ENCODE assay signal across 19 cellular contexts in genomic region chr18:48594725-48595124, GRCh38.
"Had no signal": no experiment of that assay in that cellular context is flagged by ENCODE, and none has a peak within 500 bp of the region (broad histone marks: within the 10 kb centered on the region; RNA-seq: fewer than 3 reads in every experiment).

No MANE protein-coding gene starts in this region.

- H3K4me3 Mint-ChIP-seq: activated CD4-positive, alpha-beta T cell treated with anti-CD3 and anti-CD28 coated beads, Interleukin-2, amount 10 ng/mL, durations not matched to agents 7 days and 5 days; activated naive CD4-positive, alpha-beta T cell treated with anti-CD3 and anti-CD28 coated beads for 36 hours; activated T-helper 17 cell treated with anti-CD3 and anti-CD28 coated beads, Interleukin-2, amount 50 U/mL, for 72 hours; stimulated activated memory B cell treated with anti-CD40 and anti-IgM and Interleukin-4, amounts not matched to agents 10 μg/mL and 1 μg/mL and 100 μg/mL, for 72 hours had no signal

- DNase-seq: activated CD4-positive, alpha-beta T cell treated with anti-CD3 and anti-CD28 coated beads, Interleukin-2, amount 10 ng/mL, durations not matched to agents 7 days and 5 days; activated CD4-positive, CD25-positive, alpha-beta regulatory T cell; activated CD8-positive, alpha-beta memory T cell treated with anti-CD3 and anti-CD28 coated beads for 24 hours; activated naive CD4-positive, alpha-beta T cell treated with anti-CD3 and anti-CD28 coated beads for 36 hours; cerebellar nuclear complex; esophagus squamous epithelium; foreskin fibroblast; head of caudate nucleus; islet precursor cell; left lung; mesendoderm; spleen; stimulated activated CD4-positive, alpha-beta T cell treated with anti-CD3 and anti-CD28 coated beads, Interleukin-1b, Interleukin-23, amount 100 ng/mL, for 48 hours; T-helper 2 cell; upper lobe of right lung had no signal

- H3K27ac Mint-ChIP-seq: activated CD4-positive, alpha-beta T cell treated with anti-CD3 and anti-CD28 coated beads, Interleukin-2, amount 10 ng/mL, durations not matched to agents 7 days and 5 days; activated naive CD4-positive, alpha-beta T cell treated with anti-CD3 and anti-CD28 coated beads for 36 hours; activated T-helper 17 cell treated with anti-CD3 and anti-CD28 coated beads, Interleukin-2, amount 50 U/mL, for 72 hours; stimulated activated memory B cell treated with anti-CD40 and anti-IgM and Interleukin-4, amounts not matched to agents 10 μg/mL and 1 μg/mL and 100 μg/mL, for 72 hours had no signal

- H3K27me3 ChIP-seq: dorsolateral prefrontal cortex, esophagus squamous epithelium, left lung, spleen, upper lobe of right lung had no signal

- ATAC-seq: activated T-helper 17 cell treated with anti-CD3 and anti-CD28 coated beads, Interleukin-2, amount 50 U/mL, for 72 hours; left lung; stimulated activated memory B cell treated with anti-CD40 and anti-IgM and Interleukin-4, amounts not matched to agents 10 μg/mL and 1 μg/mL and 100 μg/mL, for 72 hours; upper lobe of right lung had no signal

- H3K9ac ChIP-seq: parathyroid adenoma had no signal

- H3K9me3 Mint-ChIP-seq: activated CD4-positive, alpha-beta T cell treated with anti-CD3 and anti-CD28 coated beads, Interleukin-2, amount 10 ng/mL, durations not matched to agents 7 days and 5 days; activated naive CD4-positive, alpha-beta T cell treated with anti-CD3 and anti-CD28 coated beads for 36 hours; activated T-helper 17 cell treated with anti-CD3 and anti-CD28 coated beads, Interleukin-2, amount 50 U/mL, for 72 hours; stimulated activated memory B cell treated with anti-CD40 and anti-IgM and Interleukin-4, amounts not matched to agents 10 μg/mL and 1 μg/mL and 100 μg/mL, for 72 hours had no signal

- H2AFZ ChIP-seq: parathyroid adenoma had no signal

- H3K27ac ChIP-seq: left lung, parathyroid adenoma, spleen, upper lobe of right lung had no signal

- H3K27me3 Mint-ChIP-seq: activated CD4-positive, alpha-beta T cell treated with anti-CD3 and anti-CD28 coated beads, Interleukin-2, amount 10 ng/mL, durations not matched to agents 7 days and 5 days; activated T-helper 17 cell treated with anti-CD3 and anti-CD28 coated beads, Interleukin-2, amount 50 U/mL, for 72 hours; stimulated activated memory B cell treated with anti-CD40 and anti-IgM and Interleukin-4, amounts not matched to agents 10 μg/mL and 1 μg/mL and 100 μg/mL, for 72 hours had no signal

- H3K4me3 ChIP-seq: dorsolateral prefrontal cortex, esophagus squamous epithelium, left lung, spleen, upper lobe of right lung had no signal

- H3K4me1 ChIP-seq: left lung, parathyroid adenoma, upper lobe of right lung had no signal

- H3K36me3 ChIP-seq: esophagus squamous epithelium, upper lobe of right lung had no signal

- H3K9me3 ChIP-seq: esophagus squamous epithelium, left lung, spleen, upper lobe of right lung had no signal

- H3K4me1 Mint-ChIP-seq: activated CD4-positive, alpha-beta T cell treated with anti-CD3 and anti-CD28 coated beads, Interleukin-2, amount 10 ng/mL, durations not matched to agents 7 days and 5 days; activated T-helper 17 cell treated with anti-CD3 and anti-CD28 coated beads, Interleukin-2, amount 50 U/mL, for 72 hours had no signal
